ENCODE assay signal across 8 cellular contexts in genomic region chr12:111685322-111685810, GRCh38.
DNase-seq lines count a peak whose midpoint lies in the region; ATAC-seq lines count a peak whose summit lies in the region.

No MANE protein-coding gene starts in this region.

- no peaks in the 10 kb centered on the region for H3K9me3 Mint-ChIP-seq in activated naive CD4-positive, alpha-beta T cell treated with anti-CD3 and anti-CD28 coated beads, Interleukin-2, amount 50 U/mL, for 24 hours

- no peaks in the 10 kb centered on the region for H3K4me1 ChIP-seq in iPS DF 6.9 (ENCODE audit: control insufficient read depth, insufficient read depth, low read length)

- WGBS in iPS DF 6.9 (ENCODE audit: insufficient coverage, insufficient read length), result no CpG with 5 or more reads among the region's 36 CpGs

- H3K36me3 Mint-ChIP-seq in activated naive CD4-positive, alpha-beta T cell treated with anti-CD3 and anti-CD28 coated beads, Interleukin-2, amount 50 U/mL, for 24 hours, result peaks cover 10% of the 10 kb centered on the region

- peak overlapping the region; percentile 94 for H3K27ac Mint-ChIP-seq in activated naive CD4-positive, alpha-beta T cell treated with anti-CD3 and anti-CD28 coated beads, Interleukin-2, amount 50 U/mL, for 24 hours

- H3K36me3 ChIP-seq in iPS DF 6.9 (ENCODE audit: control insufficient read depth, insufficient read depth, low read length), result no peaks in the 10 kb centered on the region

- peaks cover 42% of the 10 kb centered on the region for H3K4me1 Mint-ChIP-seq in activated naive CD4-positive, alpha-beta T cell treated with anti-CD3 and anti-CD28 coated beads, Interleukin-2, amount 50 U/mL, for 24 hours

- ATAC-seq in HG03460 (IDR thresholded peaks at IDR 0.05; ENCODE audit: unreplicated experiment), result peak; percentile 3

- DNase-seq in activated naive CD4-positive, alpha-beta T cell (lab: John Stamatoyannopoulos, UW), result no peak
- DNase-seq in activated T-helper 1 cell treated with Interleukin-2 at 50 U/mL for 16 hours (ENCODE audit: low read depth) (peak; percentile 3), iPS DF 6.9 (ENCODE audit: low read depth, low spot score) (no peak), dedifferentiated amniotic fluid mesenchymal stem cell (ENCODE audit: extremely low spot score) (no peak)
- peak; percentile 4 for DNase-seq in stimulated activated CD8-positive, alpha-beta memory T cell treated with anti-CD3 and anti-CD28 coated beads, Interleukin-7, amount 100 ng/mL, for 24 hours (ENCODE audit: low read depth)
- DNase-seq in stimulated activated CD4-positive, alpha-beta T cell treated with anti-CD3 and anti-CD28 coated beads, Interleukin-15, amount 100 ng/mL, for 24 hours, result no peak

- peak overlapping the region; percentile 52 for H3K4me3 ChIP-seq in iPS DF 6.9 (ENCODE audit: low read length)

- H3K9me3 ChIP-seq in iPS DF 6.9 (ENCODE audit: control insufficient read depth, insufficient read depth, low read length), result no peaks in the 10 kb centered on the region

- H3K27ac ChIP-seq in iPS DF 6.9 (ENCODE audit: low read length), result no peak overlapping the region

- no peaks in the 10 kb centered on the region for H3K27me3 Mint-ChIP-seq in activated naive CD4-positive, alpha-beta T cell treated with anti-CD3 and anti-CD28 coated beads, Interleukin-2, amount 50 U/mL, for 24 hours

- peak overlapping the region; percentile 97 for H3K4me3 Mint-ChIP-seq in activated naive CD4-positive, alpha-beta T cell treated with anti-CD3 and anti-CD28 coated beads, Interleukin-2, amount 50 U/mL, for 24 hours

- H3K27me3 ChIP-seq in iPS DF 6.9 (ENCODE audit: control insufficient read depth, insufficient read depth, low read length), result no peaks in the 10 kb centered on the region

Comparison
In these comparisons a context has a peak if more than half of its experiments do, and no peak if none do; other contexts are left out.
1. DNase-seq: peak in activated T-helper 1 cell treated with Interleukin-2 at 50 U/mL for 16 hours (single experiment) and stimulated activated CD8-positive, alpha-beta memory T cell treated with anti-CD3 and anti-CD28 coated beads, Interleukin-7, amount 100 ng/mL, for 24 hours (single experiment); none in activated naive CD4-positive, alpha-beta T cell (0 of 4), iPS DF 6.9 (single experiment), dedifferentiated amniotic fluid mesenchymal stem cell (single experiment) and stimulated activated CD4-positive, alpha-beta T cell treated with anti-CD3 and anti-CD28 coated beads, Interleukin-15, amount 100 ng/mL, for 24 hours (single experiment).